In the genomic region with DNA sequence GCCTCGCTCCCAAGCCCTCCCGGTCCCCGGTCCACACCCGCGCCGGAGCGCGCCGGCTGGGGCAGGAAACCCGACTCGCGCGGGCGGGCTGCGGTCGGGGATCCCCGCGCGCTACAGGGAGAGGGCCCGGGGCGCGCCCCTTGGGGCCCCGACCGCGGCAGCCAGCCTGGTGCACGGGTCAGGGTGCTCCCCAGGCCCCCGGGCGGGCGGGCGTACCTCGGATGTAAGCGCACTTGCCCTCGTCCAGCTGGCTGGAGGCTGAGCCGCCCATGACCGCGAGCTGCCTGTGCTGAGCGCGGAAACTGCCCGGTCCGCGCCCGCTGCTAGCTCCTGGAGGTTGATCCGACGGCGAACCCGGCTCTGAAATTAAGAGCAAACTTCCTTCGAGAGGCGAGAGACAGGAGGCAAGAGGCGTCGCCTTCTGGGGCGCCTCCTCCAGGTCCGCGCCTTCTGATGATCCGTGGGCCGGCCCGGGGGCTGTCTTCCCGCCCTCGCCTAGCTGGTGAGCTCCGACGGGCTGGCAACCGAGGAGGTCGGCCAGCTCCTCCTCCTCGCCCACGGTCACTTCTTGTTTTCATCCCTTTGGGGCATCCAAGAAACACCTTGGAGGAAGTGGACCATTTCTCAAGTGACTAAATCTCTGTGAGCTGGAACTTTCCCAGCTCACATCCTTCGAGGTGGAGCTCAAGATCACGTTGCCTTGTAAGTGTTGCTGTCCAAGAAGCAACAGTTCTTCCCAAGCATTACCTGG, we compare ENCODE assay signal across 8 cellular contexts. TPM values are rescaled to one million over a fixed set of nuclear protein-coding genes. Genes with fewer than 3 reads are reported as not detected.
A peak's percentile ranks its signal among the peaks of the same experiment; 100 is the strongest.
DNase-seq lines count a peak whose midpoint lies in the region; ATAC-seq and TF ChIP-seq lines count a peak whose summit lies in the region.

A gene with protein sequence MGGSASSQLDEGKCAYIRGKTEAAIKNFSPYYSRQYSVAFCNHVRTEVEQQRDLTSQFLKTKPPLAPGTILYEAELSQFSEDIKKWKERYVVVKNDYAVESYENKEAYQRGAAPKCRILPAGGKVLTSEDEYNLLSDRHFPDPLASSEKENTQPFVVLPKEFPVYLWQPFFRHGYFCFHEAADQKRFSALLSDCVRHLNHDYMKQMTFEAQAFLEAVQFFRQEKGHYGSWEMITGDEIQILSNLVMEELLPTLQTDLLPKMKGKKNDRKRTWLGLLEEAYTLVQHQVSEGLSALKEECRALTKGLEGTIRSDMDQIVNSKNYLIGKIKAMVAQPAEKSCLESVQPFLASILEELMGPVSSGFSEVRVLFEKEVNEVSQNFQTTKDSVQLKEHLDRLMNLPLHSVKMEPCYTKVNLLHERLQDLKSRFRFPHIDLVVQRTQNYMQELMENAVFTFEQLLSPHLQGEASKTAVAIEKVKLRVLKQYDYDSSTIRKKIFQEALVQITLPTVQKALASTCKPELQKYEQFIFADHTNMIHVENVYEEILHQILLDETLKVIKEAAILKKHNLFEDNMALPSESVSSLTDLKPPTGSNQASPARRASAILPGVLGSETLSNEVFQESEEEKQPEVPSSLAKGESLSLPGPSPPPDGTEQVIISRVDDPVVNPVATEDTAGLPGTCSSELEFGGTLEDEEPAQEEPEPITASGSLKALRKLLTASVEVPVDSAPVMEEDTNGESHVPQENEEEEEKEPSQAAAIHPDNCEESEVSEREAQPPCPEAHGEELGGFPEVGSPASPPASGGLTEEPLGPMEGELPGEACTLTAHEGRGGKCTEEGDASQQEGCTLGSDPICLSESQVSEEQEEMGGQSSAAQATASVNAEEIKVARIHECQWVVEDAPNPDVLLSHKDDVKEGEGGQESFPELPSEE (minus strand): TSS at position 423 of the 751 bp plus-strand sequence. CDS start 152 bp downstream, at position 271.

- H3K4me3 ChIP-seq in GM06990 (replicated peaks; ENCODE audit: low read depth, low read length) (peak within 1 kb of the TSS; percentile 74), KMS-11 (IDR thresholded peaks at IDR 0.05; ENCODE audit: insufficient read depth, low read depth, low read length) (peak within 1 kb of the TSS; percentile 88)

- peak within 1 kb of the TSS; percentile 85 for H3K9ac ChIP-seq in KMS-11

- H3K27me3 ChIP-seq in GM06990 (replicated peaks; ENCODE audit: control insufficient read depth, insufficient read depth, low read length) (no peaks in the 10 kb centered on the region), KMS-11 (ENCODE audit: insufficient read depth, low read depth) (no peaks in the 10 kb centered on the region)

- peak within 1 kb of the TSS; percentile 87 to 95 (median 90) for H3K4me3 Mint-ChIP-seq in brain

- H3K27me3 Mint-ChIP-seq in brain = peaks cover 70% of the 10 kb centered on the region

- no peaks in the 10 kb centered on the region for H3K36me3 Mint-ChIP-seq in brain

- H4K20me1 ChIP-seq in KMS-11 (ENCODE audit: insufficient read depth) = no peaks in the 10 kb centered on the region

- ATAC-seq in GM21737 (IDR thresholded peaks at IDR 0.05; ENCODE audit: unreplicated experiment) = peak; percentile 53

- DNase-seq in GM06990 (ENCODE audit: extremely low read depth, insufficient read length) (peak; percentile 86), T1000 (lab: John Stamatoyannopoulos, UW) (peak; percentile 25), islet precursor cell (peak; percentile 79), hippocampal formation (lab: John Stamatoyannopoulos, UW) (no peak)
- peak; percentile 74 for DNase-seq in stimulated activated CD4-positive, alpha-beta T cell treated with anti-CD3 and anti-CD28 coated beads, Interleukin-15, amount 100 ng/mL, for 24 hours

- H3K79me2 ChIP-seq in KMS-11 (ENCODE audit: insufficient read depth, low read depth) = peaks cover 35% of the 10 kb centered on the region

- peak within 1 kb of the TSS; percentile 66 for H2AFZ ChIP-seq in KMS-11 (ENCODE audit: low read depth)

- peak within 1 kb of the TSS; percentile 83 for H3K27ac ChIP-seq in KMS-11

- H3K36me3 ChIP-seq in GM06990 (ENCODE audit: control insufficient read depth, insufficient read depth, low read length) = no peaks in the 10 kb centered on the region
- no peaks in the 10 kb centered on the region for H3K36me3 ChIP-seq in KMS-11 (ENCODE audit: insufficient read depth)

- H3K4me1 Mint-ChIP-seq in brain = peaks cover 25% of the 10 kb centered on the region

- H3K4me2 ChIP-seq in KMS-11 = peak within 1 kb of the TSS; percentile 88

- H3K27ac Mint-ChIP-seq in brain = peak within 1 kb of the TSS; percentile 58 to 92 (median 77)

- TF ChIP-seq CTCF in GM06990 (IDR thresholded peaks at IDR 0.05; ENCODE audit: insufficient read depth, low read length, poor library complexity, severe bottlenecking) (no peak), KMS-11 (conservative IDR thresholded peaks at IDR 0.05; ENCODE audit: low read depth, low read length) (no peak), brain (conservative IDR thresholded peaks at IDR 0.05) (no peak)

- peaks cover 37% of the 10 kb centered on the region for H3K4me1 ChIP-seq in KMS-11 (ENCODE audit: low read depth, poor library complexity, severe bottlenecking)

- peaks cover 0 to 3% (median 0%) of the 10 kb centered on the region in 5 experiments for H3K9me3 Mint-ChIP-seq in brain

RNA-seq across cellular contexts. Expression of the gene that starts here (rescaled TPM):
- 3.7 TPM for polyA plus RNA-seq in brain (ENCODE audit: insufficient read depth, low read depth, low replicate concordance)

Comparison
In these comparisons a context has a peak if more than half of its experiments do, and no peak if none do; other contexts are left out.
1. DNase-seq: peak in GM06990 (single experiment), T1000 (single experiment), islet precursor cell (single experiment) and stimulated activated CD4-positive, alpha-beta T cell treated with anti-CD3 and anti-CD28 coated beads, Interleukin-15, amount 100 ng/mL, for 24 hours (single experiment); none in hippocampal formation (0 of 2).